Comparison of ENCODE assay signal across 1 cellular context in genomic region chr9:89489548-89490527, GRCh38.
TF ChIP-seq lines count a peak whose summit lies in the region.

No MANE protein-coding gene starts in this region.

TF ChIP-seq in IMR-90, 13 proteins besides CTCF, POLR2A, EP300 and RAD21:
- peak; percentile 79 for TF ChIP-seq RFX5 (IDR thresholded peaks at IDR 0.05; ENCODE audit: low read depth, low read length)
- no peak for TF ChIP-seq CHD1 (IDR thresholded peaks at IDR 0.05; ENCODE audit: low read depth, low read length)
TF ChIP-seq in IMR-90: peak in this region for 1.
